9 cellular contexts compared by ENCODE assay signal in genomic region chr11:831951-832528, GRCh38. TPM values are rescaled to one million over a fixed set of nuclear protein-coding genes. Genes with fewer than 3 reads are reported as not detected.
DNase-seq lines count a peak whose midpoint lies in the region; ATAC-seq, FAIRE-seq and TF ChIP-seq lines count a peak whose summit lies in the region.
"Had no signal": no experiment of that assay in that cellular context is flagged by ENCODE, and none has a peak within 500 bp of the region (broad histone marks: within the 10 kb centered on the region; RNA-seq: fewer than 3 reads in every experiment).

No MANE protein-coding gene starts in this region.

- H3K9me3 ChIP-seq in cardiac muscle cell (ENCODE audit: low read depth) (no peaks in the 10 kb centered on the region), GM12878 (replicated peaks; ENCODE audit: control insufficient read depth, insufficient read depth, low read length) (no peaks in the 10 kb centered on the region), upper lobe of right lung (no peaks in the 10 kb centered on the region)

- no peak for TF ChIP-seq EP300 in GM12878 (IDR thresholded peaks at IDR 0.05; ENCODE audit: borderline replicate concordance in 1 of 2, control insufficient read depth in 1 of 2, low read depth in 2 of 2, low read length in 2 of 2)

- TF ChIP-seq CTCF in cardiac muscle cell (IDR thresholded peaks at IDR 0.05; ENCODE audit: low read depth, low read length): no peak
- no peak for TF ChIP-seq CTCF in GM12878 (IDR thresholded peaks at IDR 0.05 in 2 of 3, conservative IDR thresholded peaks at IDR 0.05 in 1 of 3; ENCODE audit: control insufficient read depth in 2 of 3, extremely low read depth in 1 of 3, insufficient read depth in 1 of 3, low read depth in 3 of 3, low read length in 3 of 3)
- TF ChIP-seq CTCF in upper lobe of right lung (IDR thresholded peaks at IDR 0.05): no peak

- no peaks in the 10 kb centered on the region for H3K9me3 Mint-ChIP-seq in memory B cell

- no TSS peak for BruUV-seq in GM12878 (replicated peaks; lab: Mats Ljungman, UMichigan)

- no peak overlapping the region for H3K27ac Mint-ChIP-seq in memory B cell

- H3K36me3 ChIP-seq in cardiac muscle cell: peaks cover 6% of the 10 kb centered on the region
- H3K36me3 ChIP-seq in GM12878 (ENCODE audit: control insufficient read depth in 2 of 2, insufficient read depth in 2 of 2, low read length in 1 of 2): no peaks in the 10 kb centered on the region; a peak in 2 of 4 replicates
- H3K36me3 ChIP-seq in upper lobe of right lung: peaks cover 13% of the 10 kb centered on the region

- POLR2A ChIA-PET in GM12878 (lab: Charles Lee): interaction anchor here (1.1 to 5.2 kb wide), 3 partner anchors 13 to 24 kb away, joined by 5 to 33 read pairs (median 5); partner anchors contain the start of gene PNPLA2

- H3K9ac ChIP-seq in GM12878 (ENCODE audit: control insufficient read depth, insufficient read depth, low read length): no peak overlapping the region; the same call in 1 of the 2 replicates

- no peak for ATAC-seq in GM12878
- no peak for ATAC-seq in memory B cell (ENCODE audit: low read depth)
- no peak for ATAC-seq in upper lobe of right lung

- H3K4me1 ChIP-seq in cardiac muscle cell (ENCODE audit: low read depth) (peaks cover 30% of the 10 kb centered on the region), GM12878 (ENCODE audit: control insufficient read depth, insufficient read depth, low read length) (peaks cover 42% of the 10 kb centered on the region), upper lobe of right lung (peaks cover 67% of the 10 kb centered on the region)

- CTCF ChIA-PET in GM12878 (lab: Yijun Ruan, JAX): no interaction called here

- DNase-seq in cardiac muscle cell (ENCODE audit: low read depth in 1 of 2, low spot score in 1 of 2): no peak
- DNase-seq in cardiac septum (ENCODE audit: low spot score): no peak
- no peak for DNase-seq in GM12878 (ENCODE audit: low read depth, low spot score)
- DNase-seq in memory B cell (ENCODE audit: low spot score in 2 of 2): no peak
- no peak for DNase-seq in upper lobe of right lung
- DNase-seq in putamen (ENCODE audit: low spot score): no peak
- DNase-seq in A172 (ENCODE audit: low spot score): no peak
- no peak for DNase-seq in islet precursor cell

- no peaks in the 10 kb centered on the region for H3K27me3 Mint-ChIP-seq in memory B cell

- H3K4me1 Mint-ChIP-seq in memory B cell: peaks cover 33% of the 10 kb centered on the region

- WGBS in GM12878 (ENCODE audit: insufficient coverage, insufficient replicate concordance, low lambda C conversion rate, missing lambda C conversion rate): 64% methylated on average over 23 of the region's 23 CpGs

- TF ChIP-seq RAD21 in GM12878 (IDR thresholded peaks at IDR 0.05; ENCODE audit: insufficient read depth, low read depth, low read length): no peak

- H3K4me3 Mint-ChIP-seq in memory B cell: peak overlapping the region; percentile 62

- H3K27ac ChIP-seq in cardiac muscle cell (no peak overlapping the region), GM12878 (ENCODE audit: control insufficient read depth, insufficient read depth) (no peak overlapping the region), upper lobe of right lung (peak overlapping the region; percentile 76)

- H4K20me1 ChIP-seq in GM12878 (ENCODE audit: control insufficient read depth, insufficient read depth): no peaks in the 10 kb centered on the region

- no peaks in the 10 kb centered on the region for H3K79me2 ChIP-seq in GM12878 (ENCODE audit: control insufficient read depth, insufficient read depth, low read length)

- no peaks in the 10 kb centered on the region for H3K36me3 Mint-ChIP-seq in memory B cell

- RAD21 ChIA-PET in GM12878 (lab: Charles Lee; ENCODE audit: unreplicated experiment): interaction anchor here (1.0 to 1.2 kb wide), 3 partner anchors 11 to 15 kb away, joined by 3 to 9 read pairs (median 3); partner anchors contain the start of gene TSPAN4

- peak overlapping the region; percentile 82 for H3K4me2 ChIP-seq in GM12878 (ENCODE audit: control insufficient read depth, insufficient read depth)

- SMC1A ChIA-PET in GM12878 (lab: Charles Lee; ENCODE audit: uncharacterized antibody, unreplicated experiment): no interaction called here

- intact Hi-C loops in cardiac septum (cut with DNase I): no loop called here
- intact Hi-C loops in GM12878 (cut with micrococcal nuclease; ENCODE audit: unreplicated experiment): no loop called here
- intact Hi-C loops in upper lobe of right lung (cut with DNase I): no loop called here

- no peak for TF ChIP-seq POLR2A in GM12878 (IDR thresholded peaks at IDR 0.05; ENCODE audit: low read depth, low read length)

- no peak overlapping the region for H2AFZ ChIP-seq in GM12878 (ENCODE audit: control insufficient read depth, low read depth, low read length)

- FAIRE-seq in GM12878 (lab: Jason Lieb, UNC): no peak
- FAIRE-seq: islet of Langerhans had no signal

- H3K27me3 ChIP-seq in cardiac muscle cell: peaks cover 29% of the 10 kb centered on the region
- H3K27me3 ChIP-seq in GM12878 (replicated peaks in 1 of 2; ENCODE audit: control insufficient read depth in 2 of 2, insufficient read depth in 2 of 2, low read length in 1 of 2): no peaks in the 10 kb centered on the region; a peak in 3 of 4 replicates
- H3K27me3 ChIP-seq in upper lobe of right lung: peaks cover 9% of the 10 kb centered on the region

- in situ Hi-C loops in GM12878 (cut with MboI): no loop called here

- H3K4me3 ChIP-seq in cardiac muscle cell: peak overlapping the region; percentile 65
- H3K4me3 ChIP-seq in GM12878: 0 out of 2 replicates have a peak overlapping the region, but pooled peaks have one; percentile 44
- H3K4me3 ChIP-seq in upper lobe of right lung: peak overlapping the region; percentile 52

RNA-seq across cellular contexts. Expression of gene CD151, which starts 0.7 kb away (rescaled TPM):
- total RNA-seq in cardiac muscle cell (146 and 177 TPM in 2 replicates), cardiac septum (625 TPM), GM12878 (2014; rRNA removed) (26.2 and 37.1 TPM in 2 replicates), GM12878 (2014; rRNA removed; fragmentation: Illumina TruSeq; extraction: Trizol) (11.1 and 17.6 TPM in 2 replicates), GM12878 (2021) (28.6 and 31.7 TPM in 2 replicates), upper lobe of right lung (486 TPM)
- polyA plus RNA-seq in cardiac muscle cell (210 and 290 TPM in 2 replicates), GM12878 (2011; rRNA removed) (19.9 and 39.6 TPM in 2 replicates), GM12878 (2014; fragmentation: Illumina TruSeq; extraction: Trizol) (1.5 and 9.4 TPM in 2 replicates), GM12878 (2014; fragmentation: Nextera tagmentation; extraction: Ambion mirVana) (1 to 10 TPM in 1 of 2 experiments, under 1 TPM in 1; 0.52 to 1.4 TPM), GM12878 (2014; rRNA removed) (40.1 and 41.7 TPM in 2 replicates), GM12878 (2016; fragmentation: Nextera tagmentation; extraction: Ambion mirVana) (10 to 100 TPM in 1 of 2 experiments, 1 to 10 TPM in 1; 9.4 to 11.7 TPM)
- 31.6 and 37.0 TPM in 2 replicates for total RNA-seq in GM12878 (2013; cell fraction: nucleolus; rRNA removed)
- 11.6 TPM for polyA plus RNA-seq in GM12878 (2011; ENCODE audit: low read depth)
- 55.0 and 67.3 TPM in 2 replicates for polyA plus RNA-seq in GM12878 (2011; cell fraction: cytosol; rRNA removed)
- polyA plus RNA-seq in GM12878 (2011; cell fraction: nucleus; rRNA removed): 150 and 186 TPM in 2 replicates
- 30.4 and 30.5 TPM in 2 replicates for polyA plus RNA-seq in GM12878 (2012)
- polyA minus RNA-seq in GM12878 (2011; rRNA and poly(A)+ RNA removed): 32.0 and 60.1 TPM in 2 replicates
- 19.9 and 21.7 TPM in 2 replicates for polyA minus RNA-seq in GM12878 (2011; cell fraction: cytosol; rRNA and poly(A)+ RNA removed)
- 35.8 and 46.4 TPM in 2 replicates for polyA minus RNA-seq in GM12878 (2011; cell fraction: nucleus; rRNA and poly(A)+ RNA removed)
- total RNA-seq in A172 (2014; rRNA removed; shearing (Covaris generic)): 892 and 998 TPM in 2 replicates

RNA-seq across cellular contexts. Expression of gene CRACR2B, which starts 4.3 kb away (rescaled TPM):
- total RNA-seq in cardiac muscle cell: 43.9 and 91.0 TPM in 2 replicates
- 84.5 and 113 TPM in 2 replicates for polyA plus RNA-seq in cardiac muscle cell
- 12.2 TPM for total RNA-seq in cardiac septum
- 19.6 and 20.5 TPM in 2 replicates for total RNA-seq in GM12878 (2013; cell fraction: nucleolus; rRNA removed)
- 19.2 and 20.1 TPM in 2 replicates for total RNA-seq in GM12878 (2014; rRNA removed)
- 3.0 and 3.7 TPM in 2 replicates for total RNA-seq in GM12878 (2014; rRNA removed; fragmentation: Illumina TruSeq; extraction: Trizol)
- 29.6 and 32.6 TPM in 2 replicates for total RNA-seq in GM12878 (2021)
- polyA plus RNA-seq in GM12878 (2011; ENCODE audit: low read depth): 2.2 TPM
- 3.3 and 8.8 TPM in 2 replicates for polyA plus RNA-seq in GM12878 (2011; rRNA removed)
- 12.4 and 20.6 TPM in 2 replicates for polyA plus RNA-seq in GM12878 (2011; cell fraction: cytosol; rRNA removed)
- 217 and 287 TPM in 2 replicates for polyA plus RNA-seq in GM12878 (2011; cell fraction: nucleus; rRNA removed)
- polyA plus RNA-seq in GM12878 (2012): 8.8 and 10.3 TPM in 2 replicates
- 0.43 and 4.4 TPM in 2 replicates for polyA plus RNA-seq in GM12878 (2014; fragmentation: Illumina TruSeq; extraction: Trizol)
- polyA plus RNA-seq in GM12878 (2014; fragmentation: Nextera tagmentation; extraction: Ambion mirVana): under 1 TPM; 0.10 to 0.31 TPM
- 33.7 and 44.0 TPM in 2 replicates for polyA plus RNA-seq in GM12878 (2014; rRNA removed)
- polyA plus RNA-seq in GM12878 (2016; fragmentation: Nextera tagmentation; extraction: Ambion mirVana): 10 to 100 TPM; 16.6 to 17.0 TPM
- 2.9 and 6.7 TPM in 2 replicates for polyA minus RNA-seq in GM12878 (2011; rRNA and poly(A)+ RNA removed)
- polyA minus RNA-seq in GM12878 (2011; cell fraction: cytosol; rRNA and poly(A)+ RNA removed): 5.2 and 5.9 TPM in 2 replicates
- polyA minus RNA-seq in GM12878 (2011; cell fraction: nucleus; rRNA and poly(A)+ RNA removed): 26.6 and 33.3 TPM in 2 replicates
- total RNA-seq in upper lobe of right lung: 34.3 TPM
- not detected in 2 replicates for total RNA-seq in A172 (2014; rRNA removed; shearing (Covaris generic))

RNA-seq across cellular contexts. Expression of gene POLR2L, which starts 10.3 kb away (rescaled TPM):
- total RNA-seq in cardiac muscle cell: 67.3 and 152 TPM in 2 replicates
- polyA plus RNA-seq in cardiac muscle cell: 317 and 482 TPM in 2 replicates
- total RNA-seq in cardiac septum: 202 TPM
- total RNA-seq in GM12878 (2013; cell fraction: nucleolus; rRNA removed): 10.3 and 15.3 TPM in 2 replicates
- 366 and 432 TPM in 2 replicates for total RNA-seq in GM12878 (2014; rRNA removed)
- 60.2 and 68.7 TPM in 2 replicates for total RNA-seq in GM12878 (2014; rRNA removed; fragmentation: Illumina TruSeq; extraction: Trizol)
- 133 and 137 TPM in 2 replicates for total RNA-seq in GM12878 (2021)
- 11.2 TPM for polyA plus RNA-seq in GM12878 (2011; ENCODE audit: low read depth)
- polyA plus RNA-seq in GM12878 (2011; rRNA removed): 13.7 and 44.2 TPM in 2 replicates
- 76.2 and 168 TPM in 2 replicates for polyA plus RNA-seq in GM12878 (2011; cell fraction: cytosol; rRNA removed)
- 129 and 164 TPM in 2 replicates for polyA plus RNA-seq in GM12878 (2011; cell fraction: nucleus; rRNA removed)
- polyA plus RNA-seq in GM12878 (2012): 136 and 240 TPM in 2 replicates
- 2.2 and 23.1 TPM in 2 replicates for polyA plus RNA-seq in GM12878 (2014; fragmentation: Illumina TruSeq; extraction: Trizol)
- 100 to 1,000 TPM in 1 of 2 experiments, 10 to 100 TPM in 1; 68.8 to 117 TPM for polyA plus RNA-seq in GM12878 (2014; fragmentation: Nextera tagmentation; extraction: Ambion mirVana)
- polyA plus RNA-seq in GM12878 (2014; rRNA removed): 318 and 463 TPM in 2 replicates
- polyA plus RNA-seq in GM12878 (2016; fragmentation: Nextera tagmentation; extraction: Ambion mirVana): 100 to 1,000 TPM; 439 to 497 TPM
- 70.2 and 136 TPM in 2 replicates for polyA minus RNA-seq in GM12878 (2011; rRNA and poly(A)+ RNA removed)
- 63.5 and 71.9 TPM in 2 replicates for polyA minus RNA-seq in GM12878 (2011; cell fraction: cytosol; rRNA and poly(A)+ RNA removed)
- polyA minus RNA-seq in GM12878 (2011; cell fraction: nucleus; rRNA and poly(A)+ RNA removed): 35.2 and 55.4 TPM in 2 replicates
- total RNA-seq in upper lobe of right lung: 138 TPM
- 132 and 157 TPM in 2 replicates for total RNA-seq in A172 (2014; rRNA removed; shearing (Covaris generic))

RNA-seq across cellular contexts. Expression of gene TSPAN4, which starts 10.6 kb away (rescaled TPM):
- total RNA-seq in cardiac muscle cell (85.3 and 140 TPM in 2 replicates), cardiac septum (27.9 TPM), GM12878 (2014; rRNA removed) (9.3 and 10.1 TPM in 2 replicates), GM12878 (2014; rRNA removed; fragmentation: Illumina TruSeq; extraction: Trizol) (2.3 and 2.7 TPM in 2 replicates), GM12878 (2021) (8.7 and 9.0 TPM in 2 replicates), upper lobe of right lung (167 TPM)
- polyA plus RNA-seq in cardiac muscle cell (79.1 and 125 TPM in 2 replicates), GM12878 (2011; rRNA removed) (6.5 and 13.4 TPM in 2 replicates), GM12878 (2014; fragmentation: Illumina TruSeq; extraction: Trizol) (0.96 TPM in 1 of 2 replicates, not detected in the other), GM12878 (2014; fragmentation: Nextera tagmentation; extraction: Ambion mirVana) (under 1 TPM in 1 of 2 experiments, not detected in 1; 0.37 TPM), GM12878 (2014; rRNA removed) (11.6 and 14.0 TPM in 2 replicates), GM12878 (2016; fragmentation: Nextera tagmentation; extraction: Ambion mirVana) (1 to 10 TPM; 7.6 to 8.5 TPM)
- total RNA-seq in GM12878 (2013; cell fraction: nucleolus; rRNA removed): 47.0 and 47.6 TPM in 2 replicates
- polyA plus RNA-seq in GM12878 (2011; ENCODE audit: low read depth): 3.5 TPM
- 22.9 and 34.0 TPM in 2 replicates for polyA plus RNA-seq in GM12878 (2011; cell fraction: cytosol; rRNA removed)
- 75.6 and 100 TPM in 2 replicates for polyA plus RNA-seq in GM12878 (2011; cell fraction: nucleus; rRNA removed)
- 6.5 and 6.8 TPM in 2 replicates for polyA plus RNA-seq in GM12878 (2012)
- polyA minus RNA-seq in GM12878 (2011; rRNA and poly(A)+ RNA removed): 13.9 and 15.4 TPM in 2 replicates
- polyA minus RNA-seq in GM12878 (2011; cell fraction: cytosol; rRNA and poly(A)+ RNA removed): 21.0 and 24.9 TPM in 2 replicates
- 10.2 and 15.3 TPM in 2 replicates for polyA minus RNA-seq in GM12878 (2011; cell fraction: nucleus; rRNA and poly(A)+ RNA removed)
- 195 and 210 TPM in 2 replicates for total RNA-seq in A172 (2014; rRNA removed; shearing (Covaris generic))

RNA-seq across cellular contexts. Expression of gene PNPLA2, which starts 13.3 kb away (rescaled TPM):
- total RNA-seq in cardiac muscle cell (59.9 and 99.9 TPM in 2 replicates), cardiac septum (209 TPM), GM12878 (2014; rRNA removed) (9.3 and 9.8 TPM in 2 replicates), GM12878 (2014; rRNA removed; fragmentation: Illumina TruSeq; extraction: Trizol) (2.5 and 4.2 TPM in 2 replicates), GM12878 (2021) (33.4 and 34.0 TPM in 2 replicates), upper lobe of right lung (143 TPM)
- polyA plus RNA-seq in cardiac muscle cell (81.6 and 91.1 TPM in 2 replicates), GM12878 (2011; rRNA removed) (1.7 and 5.1 TPM in 2 replicates), GM12878 (2014; fragmentation: Illumina TruSeq; extraction: Trizol) (1.5 and 6.4 TPM in 2 replicates), GM12878 (2014; fragmentation: Nextera tagmentation; extraction: Ambion mirVana) (under 1 TPM; 0.19 to 0.62 TPM), GM12878 (2014; rRNA removed) (18.3 and 26.5 TPM in 2 replicates), GM12878 (2016; fragmentation: Nextera tagmentation; extraction: Ambion mirVana) (10 to 100 TPM; 15.5 to 16.1 TPM)
- 29.4 and 31.7 TPM in 2 replicates for total RNA-seq in GM12878 (2013; cell fraction: nucleolus; rRNA removed)
- 10.9 TPM for polyA plus RNA-seq in GM12878 (2011; ENCODE audit: low read depth)
- 6.0 and 8.6 TPM in 2 replicates for polyA plus RNA-seq in GM12878 (2011; cell fraction: cytosol; rRNA removed)
- 225 and 234 TPM in 2 replicates for polyA plus RNA-seq in GM12878 (2011; cell fraction: nucleus; rRNA removed)
- 29.5 and 33.5 TPM in 2 replicates for polyA plus RNA-seq in GM12878 (2012)
- polyA minus RNA-seq in GM12878 (2011; rRNA and poly(A)+ RNA removed): 9.9 and 21.7 TPM in 2 replicates
- polyA minus RNA-seq in GM12878 (2011; cell fraction: cytosol; rRNA and poly(A)+ RNA removed): 7.4 and 10.4 TPM in 2 replicates
- polyA minus RNA-seq in GM12878 (2011; cell fraction: nucleus; rRNA and poly(A)+ RNA removed): 51.3 and 63.1 TPM in 2 replicates
- 17.0 and 33.8 TPM in 2 replicates for total RNA-seq in A172 (2014; rRNA removed; shearing (Covaris generic))
